ENCODE assay signal across 12 cellular contexts in genomic region chr1:156464825-156465452, GRCh38. TPM values are rescaled to one million over a fixed set of nuclear protein-coding genes. Genes with fewer than 3 reads are reported as not detected.
DNase-seq lines count a peak whose midpoint lies in the region; ATAC-seq and TF ChIP-seq lines count a peak whose summit lies in the region.
"Had no signal": no experiment of that assay in that cellular context is flagged by ENCODE, and none has a peak within 500 bp of the region (broad histone marks: within the 10 kb centered on the region; RNA-seq: fewer than 3 reads in every experiment).

No MANE protein-coding gene starts in this region.

- H3K36me3 Mint-ChIP-seq in stimulated activated effector memory CD8-positive, alpha-beta T cell treated with anti-CD3 and anti-CD28 coated beads, Interleukin-12 subunit alpha, Interleukin-12 subunit beta, amount 100 ng/mL, for 72 hours = peaks cover 73% of the 10 kb centered on the region

- WGBS in aorta, 2 donors = 43 to 45% methylated on average over 9 of the region's 9 CpGs

- intact Hi-C loops in left ventricle myocardium superior (cut with micrococcal nuclease) (no loop called here), aorta (cut with DNase I) (loop anchor here in 1 of 2 donors (5.0 kb wide), 1 partner anchor 32 kb away; no protein-coding TSS in a partner anchor)

- peak overlapping the region; percentile 53 for H3K9ac ChIP-seq in adipocyte (ENCODE audit: low read length)

- POLR2A ChIA-PET in HEK293 (lab: Yijun Ruan, JAX) = no interaction called here

- H3K4me3 ChIP-seq in HEK293 (ENCODE audit: low read depth, low read length) (no peak overlapping the region), adipocyte (ENCODE audit: low read length) (peak overlapping the region; percentile 10), aorta (ENCODE audit: low read length in 2 of 2) (no peak overlapping the region)
- H3K4me3 ChIP-seq: ovary had no signal

- TF ChIP-seq CTCF in HEK293 (tag by site-specific recombination; IDR thresholded peaks at IDR 0.05) (no peak), GM13976 (IDR thresholded peaks at IDR 0.05; ENCODE audit: borderline replicate concordance, control extremely low read depth, extremely low read depth, insufficient read depth, missing control alignments) (no peak)

- DNase-seq in adipocyte (ENCODE audit: low read depth) (no peak), left ventricle myocardium superior (no peak), aorta (no peak), AML-193 (lab: John Stamatoyannopoulos, UW) (no peak), GM13976 (ENCODE audit: low spot score) (no peak), kidney tubule cell (ENCODE audit: low spot score) (no peak)
- DNase-seq in stimulated activated effector memory CD8-positive, alpha-beta T cell treated with anti-CD3 and anti-CD28 coated beads, Interleukin-12 subunit alpha, Interleukin-12 subunit beta, amount 100 ng/mL, for 72 hours (ENCODE audit: low spot score in 2 of 2) = no peak
- DNase-seq: amniotic stem cell, DMS79 treated with DMSO at 0.1 percent for 48 hours, NCI-H1105, ovary had no signal

- peak; percentile 3 for ATAC-seq in left ventricle myocardium superior
- ATAC-seq in stimulated activated effector memory CD8-positive, alpha-beta T cell treated with anti-CD3 and anti-CD28 coated beads, Interleukin-12 subunit alpha, Interleukin-12 subunit beta, amount 100 ng/mL, for 72 hours = no peak
- ATAC-seq in aorta (ENCODE audit: low FRiP score) = no peak

- no peaks in the 10 kb centered on the region for H3K9me3 ChIP-seq in HEK293 (ENCODE audit: control insufficient read depth, insufficient read depth, low read depth, low read length)
- H3K9me3 ChIP-seq in adipocyte (ENCODE audit: control insufficient read depth, low read length) = no peaks in the 10 kb centered on the region
- H3K9me3 ChIP-seq in aorta (ENCODE audit: control insufficient read depth, low read length) = no peaks in the 10 kb centered on the region
- H3K9me3 ChIP-seq: ovary had no signal

- H3K27ac Mint-ChIP-seq in stimulated activated effector memory CD8-positive, alpha-beta T cell treated with anti-CD3 and anti-CD28 coated beads, Interleukin-12 subunit alpha, Interleukin-12 subunit beta, amount 100 ng/mL, for 72 hours = peak overlapping the region; percentile 81

- no peaks in the 10 kb centered on the region for H3K9me3 Mint-ChIP-seq in stimulated activated effector memory CD8-positive, alpha-beta T cell treated with anti-CD3 and anti-CD28 coated beads, Interleukin-12 subunit alpha, Interleukin-12 subunit beta, amount 100 ng/mL, for 72 hours

- in situ Hi-C loops in GM13976 (cut with MboI; ENCODE audit: low sequenced_read_pairs, unreplicated experiment) = no loop called here

- H3K4me1 Mint-ChIP-seq in stimulated activated effector memory CD8-positive, alpha-beta T cell treated with anti-CD3 and anti-CD28 coated beads, Interleukin-12 subunit alpha, Interleukin-12 subunit beta, amount 100 ng/mL, for 72 hours = peaks cover 36% of the 10 kb centered on the region

- peaks cover 6 to 44% of the 10 kb centered on the region in 2 experiments; a peak in 2 of 3 replicates for H3K36me3 ChIP-seq in HEK293 (ENCODE audit: control insufficient read depth in 2 of 2, insufficient read depth in 1 of 2, low read length in 2 of 2)
- H3K36me3 ChIP-seq in adipocyte (ENCODE audit: control insufficient read depth, insufficient read depth, low read length, severe bottlenecking) = peaks cover 32% of the 10 kb centered on the region
- H3K36me3 ChIP-seq in aorta (ENCODE audit: control insufficient read depth in 1 of 2, insufficient read depth in 2 of 2, low read length in 1 of 2) = peaks cover 0 to 4% of the 10 kb centered on the region in 2 donors
- H3K36me3 ChIP-seq: ovary had no signal

- H3K4me1 ChIP-seq in HEK293 (ENCODE audit: control insufficient read depth, insufficient read depth, low read length) (no peaks in the 10 kb centered on the region; the same call in 1 of the 2 replicates), adipocyte (ENCODE audit: control insufficient read depth, insufficient read depth, low read length) (peaks cover 38% of the 10 kb centered on the region), aorta (ENCODE audit: control insufficient read depth in 1 of 2, insufficient read depth in 2 of 2, low read length in 2 of 2) (no peaks in the 10 kb centered on the region)

- H3K27ac ChIP-seq in HEK293 (ENCODE audit: extremely low read depth, low read depth, low read length) (no peak overlapping the region), aorta (ENCODE audit: low read depth in 1 of 2, low read length in 2 of 2) (peak overlapping the region in 1 of 2 donors; percentile 49)

- H3K27me3 ChIP-seq in adipocyte (replicated peaks; ENCODE audit: control insufficient read depth, insufficient read depth, low read length) (no peaks in the 10 kb centered on the region), aorta (ENCODE audit: control insufficient read depth in 1 of 2, insufficient read depth in 2 of 2, low read length in 1 of 2) (no peaks in the 10 kb centered on the region)
- H3K27me3 ChIP-seq: ovary had no signal

- no peak overlapping the region for H3K4me3 Mint-ChIP-seq in stimulated activated effector memory CD8-positive, alpha-beta T cell treated with anti-CD3 and anti-CD28 coated beads, Interleukin-12 subunit alpha, Interleukin-12 subunit beta, amount 100 ng/mL, for 72 hours

- CTCF ChIA-PET in HEK293 (lab: Yijun Ruan, JAX) = interaction anchor here (0.7 to 0.8 kb wide), 2 partner anchors 23 to 106 kb away, joined by 3 to 4 read pairs; no protein-coding TSS in a partner anchor

TF ChIP-seq in HEK293, 187 proteins besides CTCF, POLR2A, EP300 and RAD21:
- TF ChIP-seq ZNF670 (tag by site-specific recombination; IDR thresholded peaks at IDR 0.05; ENCODE audit: low read depth) = no peak
- peak; percentile 64 for TF ChIP-seq EGR2 (tag by site-specific recombination; IDR thresholded peaks at IDR 0.05; ENCODE audit: low read depth)
- TF ChIP-seq KLF16 (tag by site-specific recombination; IDR thresholded peaks at IDR 0.05) = peak; percentile 16; the same call in 1 of the 2 replicates
- peak; percentile 77 for TF ChIP-seq ZNF664 (tag by site-specific recombination; IDR thresholded peaks at IDR 0.05)
- no peak for TF ChIP-seq RBAK (tag by site-specific recombination; IDR thresholded peaks at IDR 0.05)
- no peak for TF ChIP-seq ZBTB49 (tag by site-specific recombination; IDR thresholded peaks at IDR 0.05; ENCODE audit: low read depth)
- no peak for TF ChIP-seq ZNF596 (tag by site-specific recombination; IDR thresholded peaks at IDR 0.05)
- TF ChIP-seq ZFHX2 (tag by site-specific recombination; conservative IDR thresholded peaks at IDR 0.05) = peak; percentile 76

RNA-seq across cellular contexts. Expression of gene MEF2D, which starts 35.6 kb away (rescaled TPM):
- total RNA-seq in left ventricle myocardium superior (116 TPM), aorta (10 to 100 TPM; 82.1 to 95.8 TPM)
- polyA plus RNA-seq in aorta = 10 to 100 TPM in 1 of 2 donors, 1 to 10 TPM in 1; 8.1 to 27.4 TPM
